In the genomic region with DNA sequence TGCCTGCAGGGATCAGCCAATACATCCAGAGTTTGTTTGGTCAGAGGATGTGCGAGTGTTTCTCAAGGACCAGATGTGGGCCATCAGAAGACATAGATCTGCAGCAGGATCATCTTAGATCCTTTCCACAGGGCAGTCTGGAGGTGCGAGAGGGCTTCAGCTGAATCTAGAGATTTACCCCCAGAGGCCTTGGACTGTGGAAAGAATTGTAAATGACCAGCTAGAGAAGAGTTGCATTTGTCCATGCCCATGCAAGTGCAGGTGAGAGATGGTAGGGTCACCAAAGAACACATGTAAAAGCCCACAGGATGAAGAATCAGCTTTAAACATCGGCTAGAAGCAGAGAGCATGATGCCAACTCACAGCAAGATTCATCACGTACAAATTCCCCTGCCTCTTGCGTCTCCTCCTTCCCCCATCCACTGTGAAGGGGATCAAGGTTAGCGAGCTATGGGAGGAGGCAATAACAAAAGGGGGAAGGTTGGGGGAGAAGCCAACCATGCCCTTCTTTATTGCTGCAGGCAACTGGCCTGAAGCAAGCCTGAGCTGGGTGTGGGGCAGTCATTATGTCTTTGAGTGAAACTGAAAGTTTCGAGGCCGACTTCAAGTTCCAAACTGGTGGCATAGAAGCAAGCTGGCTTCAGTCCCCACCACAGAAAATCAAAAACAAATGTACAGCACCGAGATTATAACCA, we compare ENCODE assay signal across 10 cellular contexts.
DNase-seq lines count a peak whose midpoint lies in the region; ATAC-seq and TF ChIP-seq lines count a peak whose summit lies in the region.
"Had no signal": no experiment of that assay in that cellular context is flagged by ENCODE, and none has a peak within 500 bp of the region (broad histone marks: within the 10 kb centered on the region; RNA-seq: fewer than 3 reads in every experiment).

No MANE protein-coding gene starts in this region.

- peaks cover 9% of the 10 kb centered on the region for H3K27me3 Mint-ChIP-seq in activated CD4-positive, alpha-beta memory T cell treated with anti-CD3 and anti-CD28 coated beads, Interleukin-2, amount 10 ng/mL, durations not matched to agents 7 days and 5 days
- H3K27me3 Mint-ChIP-seq in naive thymus-derived CD8-positive, alpha-beta T cell, result no peaks in the 10 kb centered on the region

- CTCF ChIA-PET in activated CD4-positive, alpha-beta memory T cell treated with anti-CD3 and anti-CD28 coated beads, Interleukin-2, amount 10 ng/mL, durations not matched to agents 7 days and 5 days (lab: Charles Lee), result interaction anchor here (0.9 to 2.2 kb wide), 10 partner anchors 10 to 282 kb away, joined by 3 to 6 read pairs (median 4); no protein-coding TSS in a partner anchor

- intact Hi-C loops in left ventricle myocardium inferior (cut with micrococcal nuclease), result no loop called here

- H3K27ac ChIP-seq in left ventricle myocardium inferior (replicated peaks), result no peak overlapping the region

- H3K27me3 ChIP-seq in GM06990 (replicated peaks; ENCODE audit: control insufficient read depth, insufficient read depth, low read length), result no peaks in the 10 kb centered on the region; the same call in 1 of the 2 replicates
- peaks cover 45% of the 10 kb centered on the region for H3K27me3 ChIP-seq in left ventricle myocardium inferior (ENCODE audit: low read depth)

- H3K36me3 Mint-ChIP-seq in activated CD4-positive, alpha-beta memory T cell treated with anti-CD3 and anti-CD28 coated beads, Interleukin-2, amount 10 ng/mL, durations not matched to agents 7 days and 5 days (ENCODE audit: low read depth), result peaks cover 33% of the 10 kb centered on the region
- H3K36me3 Mint-ChIP-seq in naive thymus-derived CD8-positive, alpha-beta T cell, result peaks cover 24 to 55% (median 51%) of the 10 kb centered on the region in 3 donors

- no peak overlapping the region for H3K4me3 ChIP-seq in GM06990 (replicated peaks; ENCODE audit: low read depth, low read length)
- H3K4me3 ChIP-seq in left ventricle myocardium inferior, result no peak overlapping the region

- POLR2A ChIA-PET in activated CD4-positive, alpha-beta memory T cell treated with anti-CD3 and anti-CD28 coated beads, Interleukin-2, amount 10 ng/mL, durations not matched to agents 7 days and 5 days (lab: Charles Lee), result interaction anchor here (0.7 to 2.9 kb wide), 10 partner anchors 10 to 1751 kb away, joined by 3 to 21 read pairs (median 6); a partner anchor contains a TSS
- POLR2A ChIA-PET in naive thymus-derived CD8-positive, alpha-beta T cell (lab: Charles Lee), result interaction anchor here (0.5 to 5.0 kb wide), 15 partner anchors 9 to 107 kb away, joined by 3 to 50 read pairs (median 6); a partner anchor contains a TSS

- H3K4me1 ChIP-seq in left ventricle myocardium inferior, result no peaks in the 10 kb centered on the region

- H3K36me3 ChIP-seq in GM06990 (ENCODE audit: control insufficient read depth, insufficient read depth, low read length), result no peaks in the 10 kb centered on the region
- H3K36me3 ChIP-seq in left ventricle myocardium inferior, result no peaks in the 10 kb centered on the region

- peak; percentile 62 for ATAC-seq in GM19468 (IDR thresholded peaks at IDR 0.05; ENCODE audit: extremely low read depth, unreplicated experiment)
- peak; percentile 5 to 20 for ATAC-seq in naive thymus-derived CD8-positive, alpha-beta T cell
- ATAC-seq in GM21723 (IDR thresholded peaks at IDR 0.05; ENCODE audit: unreplicated experiment), result no peak

- DNase-seq in GM06990 (ENCODE audit: extremely low read depth, insufficient read length) (peak; percentile 18), dermis blood vessel endothelial cell (no peak), left ventricle myocardium inferior (no peak), NCI-H187 (lab: John Stamatoyannopoulos, UW) (no peak)
- DNase-seq in activated CD4-positive, alpha-beta memory T cell treated with anti-CD3 and anti-CD28 coated beads, Interleukin-2, amount 10 ng/mL, durations not matched to agents 7 days and 5 days, result peak; percentile 45
- DNase-seq in naive thymus-derived CD8-positive, alpha-beta T cell, result peak in 3 of 10 donors; percentile 14 to 50 (median 46)
- DNase-seq: KG1, OCI-M1 had no signal

- peak overlapping the region; percentile 57 for H3K4me3 Mint-ChIP-seq in activated CD4-positive, alpha-beta memory T cell treated with anti-CD3 and anti-CD28 coated beads, Interleukin-2, amount 10 ng/mL, durations not matched to agents 7 days and 5 days
- H3K4me3 Mint-ChIP-seq in naive thymus-derived CD8-positive, alpha-beta T cell, result peak overlapping the region; percentile 63 to 88 (median 82)

- H3K9me3 ChIP-seq in left ventricle myocardium inferior (replicated peaks), result no peaks in the 10 kb centered on the region

- H3K27ac Mint-ChIP-seq in activated CD4-positive, alpha-beta memory T cell treated with anti-CD3 and anti-CD28 coated beads, Interleukin-2, amount 10 ng/mL, durations not matched to agents 7 days and 5 days, result peak overlapping the region; percentile 66
- peak overlapping the region; percentile 87 to 97 (median 94) for H3K27ac Mint-ChIP-seq in naive thymus-derived CD8-positive, alpha-beta T cell

- TF ChIP-seq CTCF in GM06990 (IDR thresholded peaks at IDR 0.05; ENCODE audit: insufficient read depth, low read length, poor library complexity, severe bottlenecking), result no peak
- no peak for TF ChIP-seq CTCF in left ventricle myocardium inferior (IDR thresholded peaks at IDR 0.05; ENCODE audit: borderline replicate concordance)

- H3K4me1 Mint-ChIP-seq in activated CD4-positive, alpha-beta memory T cell treated with anti-CD3 and anti-CD28 coated beads, Interleukin-2, amount 10 ng/mL, durations not matched to agents 7 days and 5 days, result peaks cover 51% of the 10 kb centered on the region
- H3K4me1 Mint-ChIP-seq in naive thymus-derived CD8-positive, alpha-beta T cell, result peaks cover 52 to 91% (median 78%) of the 10 kb centered on the region in 4 donors

- H3K9me3 Mint-ChIP-seq in activated CD4-positive, alpha-beta memory T cell treated with anti-CD3 and anti-CD28 coated beads, Interleukin-2, amount 10 ng/mL, durations not matched to agents 7 days and 5 days, result no peaks in the 10 kb centered on the region
- H3K9me3 Mint-ChIP-seq in naive thymus-derived CD8-positive, alpha-beta T cell, result peaks cover 0 to 5% (median 0%) of the 10 kb centered on the region in 9 donors

Comparison
In these comparisons a context has a peak if more than half of its experiments do, and no peak if none do; other contexts are left out.
1. DNase-seq: peak in GM06990 (single experiment) and activated CD4-positive, alpha-beta memory T cell treated with anti-CD3 and anti-CD28 coated beads, Interleukin-2, amount 10 ng/mL, durations not matched to agents 7 days and 5 days (single experiment); none in dermis blood vessel endothelial cell (single experiment), left ventricle myocardium inferior (single experiment) and NCI-H187 (0 of 2).